In the genomic region with DNA sequence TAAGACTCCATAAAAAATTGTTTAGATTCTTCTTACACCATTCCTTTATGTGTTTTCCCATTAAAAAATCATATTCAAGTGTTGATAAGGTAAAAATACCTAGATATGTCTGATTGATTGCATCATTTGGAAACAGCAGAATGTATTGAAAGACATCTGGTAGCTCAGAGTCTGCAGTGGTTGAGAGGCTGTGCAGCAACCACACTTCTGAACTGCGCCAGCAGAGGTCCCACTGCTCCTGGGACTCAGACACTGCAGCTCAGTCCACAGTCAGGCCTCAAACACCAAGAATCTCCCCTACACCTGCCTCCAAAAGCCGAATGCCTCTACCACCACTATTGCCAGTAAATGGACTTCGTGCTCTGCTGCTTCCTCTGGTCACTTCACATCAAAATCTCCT, we compare ENCODE assay signal across 8 cellular contexts.
DNase-seq lines count a peak whose midpoint lies in the region; ATAC-seq and TF ChIP-seq lines count a peak whose summit lies in the region.

No MANE protein-coding gene starts in this region.

- POLR2A ChIA-PET in Caco-2 (lab: Charles Lee): no interaction called here

- CTCF ChIA-PET in Caco-2 (lab: Charles Lee): interaction anchor here (0.6 to 3.0 kb wide), 5 partner anchors 92 to 1298 kb away, joined by 3 to 54 read pairs (median 5); partner anchors contain the start of gene LMCD1

- BruUV-seq in Caco-2 (replicated peaks; lab: Mats Ljungman, UMichigan): no TSS peak

- H3K4me1 ChIP-seq in Caco-2: no peaks in the 10 kb centered on the region
- no peaks in the 10 kb centered on the region for H3K4me1 ChIP-seq in prostate gland (replicated peaks)

- WGBS in prostate gland: 86% methylated on average over 3 of the region's 3 CpGs

- ATAC-seq in GM21367 (IDR thresholded peaks at IDR 0.05; ENCODE audit: unreplicated experiment) (peak; percentile 81), HG03457 (IDR thresholded peaks at IDR 0.05; ENCODE audit: unreplicated experiment) (no peak)

- intact Hi-C loops in Caco-2 (cut with micrococcal nuclease; ENCODE audit: unreplicated experiment) (loop anchor here (1.0 kb wide), 3 partner anchors 93 to 299 kb away; no protein-coding TSS in a partner anchor), prostate gland (cut with DNase I) (no loop called here)

- H3K27ac ChIP-seq in prostate gland: no peak overlapping the region

- H3K4me3 ChIP-seq in Caco-2 (ENCODE audit: low read depth, low read length) (no peak overlapping the region), prostate gland (no peak overlapping the region)

- H3K27me3 ChIP-seq in Caco-2 (replicated peaks; ENCODE audit: control insufficient read depth, insufficient read depth, low read length) (no peaks in the 10 kb centered on the region; the same call in 1 of the 2 replicates), prostate gland (replicated peaks; ENCODE audit: insufficient read depth) (no peaks in the 10 kb centered on the region)

- H3K36me3 ChIP-seq in Caco-2 (ENCODE audit: control insufficient read depth, insufficient read depth, low read length) (no peaks in the 10 kb centered on the region), prostate gland (no peaks in the 10 kb centered on the region)

- H3K36me3 Mint-ChIP-seq in Caco-2 (ENCODE audit: insufficient read depth, unreplicated experiment): no peaks in the 10 kb centered on the region
- H3K36me3 Mint-ChIP-seq in osteocyte (ENCODE audit: unreplicated experiment): no peaks in the 10 kb centered on the region

- H3K4me1 Mint-ChIP-seq in Caco-2 (ENCODE audit: low read depth, unreplicated experiment): no peaks in the 10 kb centered on the region
- peaks cover 2% of the 10 kb centered on the region for H3K4me1 Mint-ChIP-seq in osteocyte (ENCODE audit: unreplicated experiment)

- peak; percentile 31 to 45 for TF ChIP-seq CTCF in Caco-2 (IDR thresholded peaks at IDR 0.05; ENCODE audit: insufficient read depth in 1 of 2, low read depth in 1 of 2, low read length in 1 of 2, severe bottlenecking in 1 of 2, unreplicated experiment in 1 of 2)
- TF ChIP-seq CTCF in osteocyte (IDR thresholded peaks at IDR 0.05): peak; percentile 63
- TF ChIP-seq CTCF in prostate gland (IDR thresholded peaks at IDR 0.05): peak in 2 of 4 experiments; percentile 13 to 22

- no peak overlapping the region for H3K4me3 Mint-ChIP-seq in Caco-2 (ENCODE audit: unreplicated experiment)
- no peak overlapping the region for H3K4me3 Mint-ChIP-seq in osteocyte (ENCODE audit: unreplicated experiment)

- TF ChIP-seq POLR2A in prostate gland (IDR thresholded peaks at IDR 0.05): no peak

- H3K9me3 ChIP-seq in Caco-2: no peaks in the 10 kb centered on the region
- no peaks in the 10 kb centered on the region for H3K9me3 ChIP-seq in prostate gland

- H3K27me3 Mint-ChIP-seq in Caco-2 (ENCODE audit: insufficient read depth, unreplicated experiment): peaks cover 6% of the 10 kb centered on the region
- H3K27me3 Mint-ChIP-seq in osteocyte (ENCODE audit: unreplicated experiment): no peaks in the 10 kb centered on the region

- H3K9me3 Mint-ChIP-seq in Caco-2 (ENCODE audit: unreplicated experiment) (no peaks in the 10 kb centered on the region), osteocyte (ENCODE audit: unreplicated experiment) (no peaks in the 10 kb centered on the region)

- H3K27ac Mint-ChIP-seq in Caco-2 (ENCODE audit: unreplicated experiment): no peak overlapping the region
- H3K27ac Mint-ChIP-seq in osteocyte (ENCODE audit: unreplicated experiment): no peak overlapping the region

- DNase-seq in Caco-2 (peak; percentile 46), LoVo (ENCODE audit: low spot score) (peak; percentile 12), fibroblast of gingiva (ENCODE audit: low read depth) (peak; percentile 3), osteocyte (ENCODE audit: extremely low spot score, unreplicated experiment) (no peak), prostate gland (ENCODE audit: low spot score) (no peak)
- peak; percentile 60 for DNase-seq in activated CD8-positive, alpha-beta memory T cell treated with anti-CD3 and anti-CD28 coated beads for 24 hours

Comparison
In these comparisons a context has a peak if more than half of its experiments do, and no peak if none do; other contexts are left out.
1. DNase-seq: peak in Caco-2 (2 of 2), LoVo (single experiment), activated CD8-positive, alpha-beta memory T cell treated with anti-CD3 and anti-CD28 coated beads for 24 hours (single experiment) and fibroblast of gingiva (single experiment); none in osteocyte (single experiment) and prostate gland (single experiment).